ENCODE assay signal across 7 cellular contexts in genomic region chr17:38663125-38663751, GRCh38. TPM values are rescaled to one million over a fixed set of nuclear protein-coding genes. Genes with fewer than 3 reads are reported as not detected.
DNase-seq lines count a peak whose midpoint lies in the region; ATAC-seq and TF ChIP-seq lines count a peak whose summit lies in the region.

No MANE protein-coding gene starts in this region.

- H3K4me1 ChIP-seq in SJCRH30 = no peaks in the 10 kb centered on the region

- in situ Hi-C loops in astrocyte of the spinal cord (cut with HindIII; ENCODE audit: low sequenced_read_pairs) = no loop called here

- DNase-seq in GM12865 (ENCODE audit: low read depth) = peak; percentile 84
- peak; percentile 59 for DNase-seq in NCI-H1105 (lab: John Stamatoyannopoulos, UW)
- DNase-seq in SJCRH30 = peak; percentile 65 to 74
- DNase-seq in astrocyte of the spinal cord (ENCODE audit: low read depth, low spot score) = peak; percentile 34
- peak; percentile 93 for DNase-seq in iPS-NIHi7 (ENCODE audit: extremely low spot score)
- DNase-seq in stimulated activated CD4-positive, alpha-beta T cell treated with anti-CD3 and anti-CD28 coated beads, Interleukin-4, amount 100 ng/mL, for 24 hours = peak; percentile 55

- H3K4me3 ChIP-seq in GM12865 (ENCODE audit: low read depth, low read length) (no peak overlapping the region), SJCRH30 (no peak overlapping the region), astrocyte of the spinal cord (ENCODE audit: low read depth, low read length) (no peak overlapping the region)

- H3K9me3 ChIP-seq in SJCRH30 (replicated peaks) = no peaks in the 10 kb centered on the region

- TF ChIP-seq CTCF in GM12865 (IDR thresholded peaks at IDR 0.05; ENCODE audit: insufficient read depth, low read depth, low read length, missing control alignments) (peak; percentile 91), astrocyte of the spinal cord (IDR thresholded peaks at IDR 0.05; ENCODE audit: low read depth, low read length) (peak; percentile 87)

- H3K27me3 ChIP-seq in SJCRH30 = peaks cover 4% of the 10 kb centered on the region; the same call in 1 of the 2 replicates

- no peaks in the 10 kb centered on the region for H3K36me3 ChIP-seq in SJCRH30

- no peak for ATAC-seq in GM19023 (IDR thresholded peaks at IDR 0.05; ENCODE audit: unreplicated experiment)

- no peak overlapping the region for H3K27ac ChIP-seq in SJCRH30

RNA-seq across cellular contexts. Expression of gene EPOP, which starts 11.5 kb away (rescaled TPM):
- total RNA-seq in SJCRH30 (2014; rRNA removed; shearing (Covaris generic)) = 6.1 and 6.6 TPM in 2 replicates

RNA-seq across cellular contexts. Expression of gene MLLT6, which starts 41.8 kb away (rescaled TPM):
- total RNA-seq in SJCRH30 (2014; rRNA removed; shearing (Covaris generic)) = 24.2 and 35.5 TPM in 2 replicates

RNA-seq across cellular contexts. Expression of gene SRCIN1, which starts 57.5 kb away (rescaled TPM):
- 0.02 TPM in 1 of 2 replicates, not detected in the other for total RNA-seq in SJCRH30 (2014; rRNA removed; shearing (Covaris generic))

Comparison
In these comparisons a context has a peak if more than half of its experiments do, and no peak if none do; other contexts are left out.
1. DNase-seq: peak in every context shown above with its lines; median percentile 93 in iPS-NIHi7; 84 in GM12865; 70 in SJCRH30; 59 in NCI-H1105; 55 in stimulated activated CD4-positive, alpha-beta T cell treated with anti-CD3 and anti-CD28 coated beads, Interleukin-4, amount 100 ng/mL, for 24 hours; 34 in astrocyte of the spinal cord.